21 cellular contexts compared by ENCODE assay signal in the genomic region with DNA sequence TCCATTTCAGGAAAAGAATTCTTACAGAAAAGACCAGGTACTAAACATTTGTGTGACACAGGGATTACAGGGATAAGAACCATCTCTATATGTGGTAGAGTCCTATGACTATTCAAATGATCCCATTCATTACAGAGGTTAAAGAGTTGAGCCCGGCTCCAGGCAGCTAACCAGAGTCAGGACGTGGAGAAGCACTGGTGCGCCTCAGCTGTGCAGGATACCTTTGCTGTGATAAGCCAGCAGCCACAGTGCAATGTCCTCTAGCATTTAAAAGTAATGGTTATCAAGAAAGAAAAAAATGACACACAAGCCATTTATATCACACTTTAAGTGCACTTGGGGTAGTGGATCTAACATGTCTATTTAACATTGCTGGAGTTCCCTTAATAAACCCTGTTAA. TPM values are rescaled to one million over a fixed set of nuclear protein-coding genes. Genes with fewer than 3 reads are reported as not detected.
DNase-seq lines count a peak whose midpoint lies in the region; ATAC-seq and TF ChIP-seq lines count a peak whose summit lies in the region.
"Had no signal": no experiment of that assay in that cellular context is flagged by ENCODE, and none has a peak within 500 bp of the region (broad histone marks: within the 10 kb centered on the region; RNA-seq: fewer than 3 reads in every experiment).

No MANE protein-coding gene starts in this region.

- peaks cover 3% of the 10 kb centered on the region; the same call in 1 of the 2 replicates for H3K4me1 ChIP-seq in Panc1 (ENCODE audit: control insufficient read depth, insufficient read depth, low read length)
- H3K4me1 ChIP-seq: BE2C, BLaER1 had no signal

- DNase-seq in left ventricle myocardium superior, result peak; percentile 28
- DNase-seq in Right ventricle myocardium superior, result no peak
- no peak for DNase-seq in Panc1 (ENCODE audit: low read depth, low spot score)
- DNase-seq in 8988T, result no peak
- no peak for DNase-seq in AG20443 (ENCODE audit: low spot score)
- DNase-seq: BE2C; C1 segment of cervical spinal cord; CD4-positive, alpha-beta memory T cell; CD4-positive, CD25-positive, alpha-beta regulatory T cell; CD8-positive, alpha-beta memory T cell; COR-L47; DMS 273 treated with DMSO at 0.1 percent for 48 hours; DMS153; DMS53; DMS79; DND-41; EL; GDM1 had no signal

- intact Hi-C loops in left ventricle myocardium superior (cut with micrococcal nuclease) (no loop called here), Right ventricle myocardium superior (cut with DNase I) (no loop called here), Panc1 (cut with micrococcal nuclease; ENCODE audit: unreplicated experiment) (no loop called here)

- H3K27ac ChIP-seq in Panc1 (ENCODE audit: low read length), result no peak overlapping the region
- H3K27ac ChIP-seq: A549, BLaER1 had no signal

- POLR2A ChIA-PET in Panc1 (lab: Charles Lee), result no interaction called here

- H3K27me3 ChIP-seq in Panc1 (ENCODE audit: control insufficient read depth, insufficient read depth, low read length), result no peaks in the 10 kb centered on the region
- H3K27me3 ChIP-seq: BE2C, BLaER1 had no signal

- TF ChIP-seq CTCF in Panc1 (IDR thresholded peaks at IDR 0.05), result no peak

- no peaks in the 10 kb centered on the region for H3K9me3 ChIP-seq in Panc1 (ENCODE audit: control insufficient read depth, insufficient read depth, low read depth, low read length)
- H3K9me3 ChIP-seq: A549, BE2C, BLaER1 had no signal

- H3K36me3 ChIP-seq in Panc1 (ENCODE audit: control insufficient read depth, insufficient read depth, low read length), result peaks cover 73% of the 10 kb centered on the region

- CTCF ChIA-PET in Panc1 (lab: Charles Lee), result no interaction called here

- BruUV-seq in Panc1 (replicated peaks; lab: Mats Ljungman, UMichigan), result TSS peak; percentile 27

- in situ Hi-C loops in Panc1 (cut with HindIII; ENCODE audit: low pct_unique_long_range_greater_than_20kb, low sequenced_read_pairs), result no loop called here

- H3K4me3 ChIP-seq in Panc1 (ENCODE audit: low read depth in 2 of 2, low read length in 2 of 2), result no peak overlapping the region
- H3K4me3 ChIP-seq: A549, BLaER1, GM12878 had no signal

- peak; percentile 65 for ATAC-seq in left ventricle myocardium superior
- ATAC-seq in Right ventricle myocardium superior (ENCODE audit: poor library complexity), result no peak
- ATAC-seq in Panc1, result no peak
- ATAC-seq: A549, GM12878 had no signal

RNA-seq across cellular contexts. Expression of gene BUB1, which starts 17.3 kb away (rescaled TPM):
- total RNA-seq in left ventricle myocardium superior (0.82 TPM), Right ventricle myocardium superior (0.65 TPM), Panc1 (2021; ENCODE audit: unreplicated experiment) (91.2 TPM)
- polyA plus RNA-seq in Panc1 (2012; ENCODE audit: insufficient read length), result 28.6 TPM

Comparison
In these comparisons a context has a peak if more than half of its experiments do, and no peak if none do; other contexts are left out.
1. RNA of gene BUB1, which starts 17.3 kb away (total RNA-seq): 91.2 TPM in Panc1 (single experiment); 0.82 TPM in left ventricle myocardium superior (single experiment) and 0.65 TPM in Right ventricle myocardium superior (single experiment); every median in the first group is over 10 times any median in the second.